Comparison of ENCODE assay signal across 28 cellular contexts in the genomic region with DNA sequence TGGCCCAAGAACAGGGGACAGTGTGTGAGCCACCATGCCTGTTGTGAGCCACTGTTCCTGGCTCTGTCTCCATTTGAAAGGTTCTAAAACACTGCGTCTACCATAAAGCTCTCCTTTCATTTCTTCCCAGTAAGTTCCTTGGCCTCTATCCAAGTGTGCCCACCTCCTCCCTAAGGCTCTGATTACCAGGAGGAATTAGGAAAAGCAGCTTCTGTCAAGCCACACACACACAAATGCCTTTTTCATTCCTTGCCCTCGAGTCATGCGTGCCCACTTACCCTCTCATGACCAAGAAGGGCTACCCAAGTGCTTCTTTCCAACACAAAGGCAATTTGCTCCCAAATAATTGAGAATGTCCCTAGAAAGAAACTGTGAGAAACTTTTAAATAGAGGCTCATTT.
DNase-seq lines count a peak whose midpoint lies in the region; ATAC-seq and TF ChIP-seq lines count a peak whose summit lies in the region.
"Had no signal": no experiment of that assay in that cellular context is flagged by ENCODE, and none has a peak within 500 bp of the region (broad histone marks: within the 10 kb centered on the region; RNA-seq: fewer than 3 reads in every experiment).

No MANE protein-coding gene starts in this region.

- no peaks in the 10 kb centered on the region for H3K9me3 ChIP-seq in esophagus squamous epithelium
- H3K9me3 ChIP-seq: esophagus muscularis mucosa, gastrocnemius medialis, HAP-1, mucosa of descending colon, stomach, transverse colon had no signal

- H3K4me1 ChIP-seq in esophagus squamous epithelium: peaks cover 0 to 59% (median 8%) of the 10 kb centered on the region in 3 donors
- H3K4me1 ChIP-seq: esophagus muscularis mucosa, gastrocnemius medialis, HAP-1, stomach, transverse colon had no signal

- ATAC-seq in GM18519 (IDR thresholded peaks at IDR 0.05; ENCODE audit: low FRiP score, unreplicated experiment): no peak
- ATAC-seq: effector memory CD8-positive, alpha-beta T cell; gastrocnemius medialis; mucosa of descending colon had no signal

- H3K27me3 ChIP-seq in esophagus squamous epithelium: no peaks in the 10 kb centered on the region
- H3K27me3 ChIP-seq: cardiac muscle cell, esophagus muscularis mucosa, gastrocnemius medialis, stomach, transverse colon had no signal

- TF ChIP-seq CTCF in esophagus squamous epithelium (IDR thresholded peaks at IDR 0.05): no peak

- WGBS in esophagus squamous epithelium, 2 donors: 86 to 93% methylated on average over 3 of the region's 3 CpGs

- no peak overlapping the region for H3K4me3 ChIP-seq in esophagus squamous epithelium
- H3K4me3 ChIP-seq: cardiac muscle cell, coronary artery, esophagus muscularis mucosa, gastrocnemius medialis, GM12878, HAP-1, mucosa of descending colon, stomach, transverse colon had no signal

- no peak for TF ChIP-seq POLR2A in esophagus squamous epithelium (IDR thresholded peaks at IDR 0.05)

- peak; percentile 6 for DNase-seq in NCI-H2227 (lab: John Stamatoyannopoulos, UW; ENCODE audit: unreplicated experiment)
- DNase-seq in NCI-H2227 treated with DMSO at 0.1 percent for 48 hours (lab: John Stamatoyannopoulos, UW): no peak
- peak; percentile 54 for DNase-seq in NCI-H82 (lab: John Stamatoyannopoulos, UW)
- no peak for DNase-seq in esophagus squamous epithelium (lab: John Stamatoyannopoulos, UW)
- no peak for DNase-seq in NCI-H1092 treated with DMSO at 0.1 percent for 48 hours (lab: John Stamatoyannopoulos, UW)
- DNase-seq in GDM1 (lab: John Stamatoyannopoulos, UW): no peak
- DNase-seq in NCI-H1694 (lab: John Stamatoyannopoulos, UW): no peak
- DNase-seq: activated CD4-positive, alpha-beta T cell treated with anti-CD3 and anti-CD28 coated beads, Interleukin-2, amount 10 ng/mL, durations not matched to agents 7 days and 5 days; activated naive CD4-positive, alpha-beta T cell treated with anti-CD3 and anti-CD28 coated beads, Interleukin-2, amount 10 ng/mL, durations not matched to agents 7 days and 5 days; activated T-cell treated with anti-CD3 and anti-CD28 coated beads, Interleukin-2, amount 50 U/mL, for 48 hours; CD8-positive, alpha-beta memory T cell; DMS53; effector memory CD8-positive, alpha-beta T cell; gastrocnemius medialis; hypothalamus; mucosa of descending colon; NCI-H1417 treated with DMSO at 0.1 percent for 48 hours; NCI-H2171; NCI-H526 treated with DMSO at 0.1 percent for 48 hours; stomach; transverse colon; WERI-Rb-1 had no signal

- no peaks in the 10 kb centered on the region for H3K36me3 ChIP-seq in esophagus squamous epithelium
- H3K36me3 ChIP-seq: cardiac muscle cell, esophagus muscularis mucosa, gastrocnemius medialis, HAP-1, stomach, transverse colon, WERI-Rb-1 had no signal

- intact Hi-C loops in esophagus squamous epithelium (cut with DNase I): no loop called here

- peak overlapping the region in 3 of 4 donors; percentile 75 to 87 (median 85) for H3K27ac ChIP-seq in esophagus squamous epithelium
- H3K27ac ChIP-seq: cardiac muscle cell, coronary artery, esophagus muscularis mucosa, gastrocnemius medialis, stomach, transverse colon, WERI-Rb-1 had no signal

Comparison
In these comparisons a context has a peak if more than half of its experiments do, and no peak if none do; other contexts are left out.
1. DNase-seq: peak in NCI-H2227 (single experiment) and NCI-H82 (single experiment); none in NCI-H2227 treated with DMSO at 0.1 percent for 48 hours (single experiment), esophagus squamous epithelium (single experiment), NCI-H1092 treated with DMSO at 0.1 percent for 48 hours (single experiment), GDM1 (single experiment) and NCI-H1694 (single experiment).